Comparison of ENCODE assay signal across 15 cellular contexts in the genomic region with DNA sequence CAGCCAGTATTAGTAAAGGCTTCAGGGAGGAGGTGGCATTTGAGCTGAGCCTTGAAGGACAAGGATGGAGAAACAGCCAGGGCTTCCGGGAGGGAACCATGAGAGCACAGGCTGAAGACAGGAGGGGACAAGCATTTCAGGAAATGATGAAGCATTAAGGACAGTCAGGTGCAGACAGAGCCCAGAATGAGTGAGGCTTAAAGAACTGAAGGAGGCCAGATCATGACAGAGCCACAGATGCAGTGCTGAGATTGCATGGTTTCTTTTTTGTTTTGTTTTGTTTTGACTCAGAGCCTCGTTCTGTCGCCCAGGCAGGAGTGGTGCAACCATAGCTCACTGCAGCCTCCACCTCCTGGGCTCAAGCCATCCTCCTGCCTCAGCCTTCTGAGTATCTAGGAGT.
DNase-seq lines count a peak whose midpoint lies in the region; ATAC-seq, FAIRE-seq and TF ChIP-seq lines count a peak whose summit lies in the region.
"Had no signal": no experiment of that assay in that cellular context is flagged by ENCODE, and none has a peak within 500 bp of the region (broad histone marks: within the 10 kb centered on the region; RNA-seq: fewer than 3 reads in every experiment).

No MANE protein-coding gene starts in this region.

- no peaks in the 10 kb centered on the region for H3K27me3 ChIP-seq in GM12878 (replicated peaks in 1 of 2; ENCODE audit: control insufficient read depth in 2 of 2, insufficient read depth in 2 of 2, low read length in 1 of 2)
- H3K27me3 ChIP-seq: adrenal gland, gastrocnemius medialis, right atrium auricular region had no signal

- FAIRE-seq in GM18507 (lab: Jason Lieb, UNC) = peak; percentile 42
- no peak for FAIRE-seq in GM12878 (lab: Jason Lieb, UNC)
- FAIRE-seq in HTR-8/SVneo (lab: Jason Lieb, UNC) = no peak
- no peak for FAIRE-seq in frontal cortex (lab: Jason Lieb, UNC)

- TF ChIP-seq RAD21 in GM12878 (IDR thresholded peaks at IDR 0.05; ENCODE audit: insufficient read depth, low read depth, low read length) = no peak

- intact Hi-C loops in GM12878 (cut with micrococcal nuclease; ENCODE audit: unreplicated experiment) = no loop called here

- 22% methylated on average over 3 of the region's 3 CpGs for WGBS in GM12878 (ENCODE audit: insufficient coverage, insufficient replicate concordance, low lambda C conversion rate, missing lambda C conversion rate)

- no peak overlapping the region for H3K9ac ChIP-seq in GM12878 (ENCODE audit: control insufficient read depth, insufficient read depth, low read length)

- TF ChIP-seq CTCF in GM12878 (IDR thresholded peaks at IDR 0.05 in 2 of 3, conservative IDR thresholded peaks at IDR 0.05 in 1 of 3; ENCODE audit: control insufficient read depth in 2 of 3, extremely low read depth in 1 of 3, insufficient read depth in 1 of 3, low read depth in 3 of 3, low read length in 3 of 3) = no peak

- TF ChIP-seq POLR2A in GM12878 (IDR thresholded peaks at IDR 0.05; ENCODE audit: low read depth, low read length) = no peak

- H2AFZ ChIP-seq in GM12878 (ENCODE audit: control insufficient read depth, low read depth, low read length) = peak overlapping the region; percentile 16

- no peaks in the 10 kb centered on the region for H3K36me3 ChIP-seq in GM12878 (ENCODE audit: control insufficient read depth in 2 of 2, insufficient read depth in 2 of 2, low read length in 1 of 2)
- H3K36me3 ChIP-seq: adrenal gland, gastrocnemius medialis, right atrium auricular region, WERI-Rb-1 had no signal

- no TSS peak for BruUV-seq in GM12878 (replicated peaks; lab: Mats Ljungman, UMichigan)

- no peak overlapping the region for H3K4me3 ChIP-seq in GM12878
- H3K4me3 ChIP-seq: adrenal gland, gastrocnemius medialis, right atrium auricular region had no signal

- DNase-seq in GM18507 (ENCODE audit: extremely low spot score, insufficient read length, low read depth) = no peak
- DNase-seq in GM12878 (ENCODE audit: low read depth, low spot score) = peak; percentile 28
- no peak for DNase-seq in NCI-H2171 (lab: John Stamatoyannopoulos, UW)
- DNase-seq in stimulated activated CD8-positive, alpha-beta memory T cell treated with anti-CD3 and anti-CD28 coated beads, Interleukin-4, amount 100 ng/mL, for 48 hours = no peak
- DNase-seq in HTR-8/SVneo (ENCODE audit: insufficient read length, low spot score) = no peak
- DNase-seq in frontal cortex (ENCODE audit: low spot score in 2 of 2) = no peak
- DNase-seq: activated CD8-positive, alpha-beta memory T cell treated with anti-CD3 and anti-CD28 coated beads, Interleukin-2, amount 50 U/mL, for 48 hours; adrenal gland; gastrocnemius medialis; naive thymus-derived CD4-positive, alpha-beta T cell; SIG-M5; WERI-Rb-1 had no signal

- no peaks in the 10 kb centered on the region for H3K4me1 ChIP-seq in GM12878 (ENCODE audit: control insufficient read depth, insufficient read depth, low read length)
- H3K4me1 ChIP-seq: adrenal gland, gastrocnemius medialis, right atrium auricular region had no signal

- SMC1A ChIA-PET in GM12878 (lab: Charles Lee; ENCODE audit: uncharacterized antibody, unreplicated experiment) = no interaction called here

- in situ Hi-C loops in GM12878 (cut with MboI) = no loop called here

- no peaks in the 10 kb centered on the region for H3K9me3 ChIP-seq in GM12878 (replicated peaks; ENCODE audit: control insufficient read depth, insufficient read depth, low read length)
- H3K9me3 ChIP-seq: adrenal gland, gastrocnemius medialis, right atrium auricular region had no signal

- no peaks in the 10 kb centered on the region for H4K20me1 ChIP-seq in GM12878 (ENCODE audit: control insufficient read depth, insufficient read depth)

- H3K27ac ChIP-seq in GM12878 (ENCODE audit: control insufficient read depth, insufficient read depth) = no peak overlapping the region
- H3K27ac ChIP-seq: adrenal gland, gastrocnemius medialis, right atrium auricular region, WERI-Rb-1 had no signal

- H3K4me2 ChIP-seq in GM12878 (ENCODE audit: control insufficient read depth, insufficient read depth) = no peak overlapping the region; the same call in 1 of the 2 replicates

- POLR2A ChIA-PET in GM12878 (lab: Charles Lee) = no interaction called here

- ATAC-seq in GM21576 (IDR thresholded peaks at IDR 0.05; ENCODE audit: unreplicated experiment) = peak; percentile 87
- ATAC-seq in HG03066 (IDR thresholded peaks at IDR 0.05; ENCODE audit: low read depth, unreplicated experiment) = peak; percentile 77
- peak; percentile 85 for ATAC-seq in GM12878
- ATAC-seq: gastrocnemius medialis; naive thymus-derived CD4-positive, alpha-beta T cell had no signal

- TF ChIP-seq EP300 in GM12878 (IDR thresholded peaks at IDR 0.05; ENCODE audit: borderline replicate concordance in 1 of 2, control insufficient read depth in 1 of 2, low read depth in 2 of 2, low read length in 2 of 2) = no peak

- H3K79me2 ChIP-seq in GM12878 (ENCODE audit: control insufficient read depth, insufficient read depth, low read length) = no peaks in the 10 kb centered on the region

- RAD21 ChIA-PET in GM12878 (lab: Charles Lee; ENCODE audit: unreplicated experiment) = no interaction called here

- CTCF ChIA-PET in GM12878 (lab: Yijun Ruan, JAX) = no interaction called here

TF ChIP-seq in GM12878, 131 proteins besides CTCF, POLR2A, EP300 and RAD21:
- TF ChIP-seq STAT1 (conservative IDR thresholded peaks at IDR 0.05) = no peak
- TF ChIP-seq, protein P1, sequence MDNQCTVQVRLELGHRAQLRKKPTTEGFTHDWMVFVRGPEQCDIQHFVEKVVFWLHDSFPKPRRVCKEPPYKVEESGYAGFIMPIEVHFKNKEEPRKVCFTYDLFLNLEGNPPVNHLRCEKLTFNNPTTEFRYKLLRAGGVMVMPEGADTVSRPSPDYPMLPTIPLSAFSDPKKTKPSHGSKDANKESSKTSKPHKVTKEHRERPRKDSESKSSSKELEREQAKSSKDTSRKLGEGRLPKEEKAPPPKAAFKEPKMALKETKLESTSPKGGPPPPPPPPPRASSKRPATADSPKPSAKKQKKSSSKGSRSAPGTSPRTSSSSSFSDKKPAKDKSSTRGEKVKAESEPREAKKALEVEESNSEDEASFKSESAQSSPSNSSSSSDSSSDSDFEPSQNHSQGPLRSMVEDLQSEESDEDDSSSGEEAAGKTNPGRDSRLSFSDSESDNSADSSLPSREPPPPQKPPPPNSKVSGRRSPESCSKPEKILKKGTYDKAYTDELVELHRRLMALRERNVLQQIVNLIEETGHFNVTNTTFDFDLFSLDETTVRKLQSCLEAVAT (IDR thresholded peaks at IDR 0.05) = 0 out of 2 replicates have a peak, but pooled peaks have one; percentile 23
- 0 out of 2 replicates have a peak, but pooled peaks have one; percentile 11 for TF ChIP-seq RUNX3 (IDR thresholded peaks at IDR 0.05; ENCODE audit: low read length)
- TF ChIP-seq, protein P2, sequence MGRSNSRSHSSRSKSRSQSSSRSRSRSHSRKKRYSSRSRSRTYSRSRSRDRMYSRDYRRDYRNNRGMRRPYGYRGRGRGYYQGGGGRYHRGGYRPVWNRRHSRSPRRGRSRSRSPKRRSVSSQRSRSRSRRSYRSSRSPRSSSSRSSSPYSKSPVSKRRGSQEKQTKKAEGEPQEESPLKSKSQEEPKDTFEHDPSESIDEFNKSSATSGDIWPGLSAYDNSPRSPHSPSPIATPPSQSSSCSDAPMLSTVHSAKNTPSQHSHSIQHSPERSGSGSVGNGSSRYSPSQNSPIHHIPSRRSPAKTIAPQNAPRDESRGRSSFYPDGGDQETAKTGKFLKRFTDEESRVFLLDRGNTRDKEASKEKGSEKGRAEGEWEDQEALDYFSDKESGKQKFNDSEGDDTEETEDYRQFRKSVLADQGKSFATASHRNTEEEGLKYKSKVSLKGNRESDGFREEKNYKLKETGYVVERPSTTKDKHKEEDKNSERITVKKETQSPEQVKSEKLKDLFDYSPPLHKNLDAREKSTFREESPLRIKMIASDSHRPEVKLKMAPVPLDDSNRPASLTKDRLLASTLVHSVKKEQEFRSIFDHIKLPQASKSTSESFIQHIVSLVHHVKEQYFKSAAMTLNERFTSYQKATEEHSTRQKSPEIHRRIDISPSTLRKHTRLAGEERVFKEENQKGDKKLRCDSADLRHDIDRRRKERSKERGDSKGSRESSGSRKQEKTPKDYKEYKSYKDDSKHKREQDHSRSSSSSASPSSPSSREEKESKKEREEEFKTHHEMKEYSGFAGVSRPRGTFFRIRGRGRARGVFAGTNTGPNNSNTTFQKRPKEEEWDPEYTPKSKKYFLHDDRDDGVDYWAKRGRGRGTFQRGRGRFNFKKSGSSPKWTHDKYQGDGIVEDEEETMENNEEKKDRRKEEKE (IDR thresholded peaks at IDR 0.05) = no peak
- TF ChIP-seq CBX3 (IDR thresholded peaks at IDR 0.05; ENCODE audit: borderline replicate concordance, low read depth) = no peak
- TF ChIP-seq JUNB (IDR thresholded peaks at IDR 0.05) = peak; percentile 68
- TF ChIP-seq, protein P3, sequence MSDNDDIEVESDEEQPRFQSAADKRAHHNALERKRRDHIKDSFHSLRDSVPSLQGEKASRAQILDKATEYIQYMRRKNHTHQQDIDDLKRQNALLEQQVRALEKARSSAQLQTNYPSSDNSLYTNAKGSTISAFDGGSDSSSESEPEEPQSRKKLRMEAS (IDR thresholded peaks at IDR 0.05; ENCODE audit: low read depth, low read length) = no peak
- peak in 1 of 2 experiments; percentile 9; a peak in 1 of 4 replicates for TF ChIP-seq BHLHE40 (IDR thresholded peaks at IDR 0.05; ENCODE audit: borderline replicate concordance in 1 of 2, low read depth in 2 of 2, low read length in 1 of 2)
TF ChIP-seq in GM12878: peak in this region for 4.
